29 cellular contexts compared by ENCODE assay signal in genomic region chr5:33631139-33631538, GRCh38.
"Had no signal": no experiment of that assay in that cellular context is flagged by ENCODE, and none has a peak within 500 bp of the region (broad histone marks: within the 10 kb centered on the region; RNA-seq: fewer than 3 reads in every experiment).

No MANE protein-coding gene starts in this region.

- H3K9me3 ChIP-seq: mucosa of descending colon, psoas muscle, sigmoid colon, spleen, testis, tibial artery, upper lobe of left lung had no signal

- H3K4me3 Mint-ChIP-seq: memory B cell; mesothelial cell of epicardium; naive B cell; natural killer cell treated with Interleukin-12 subunit alpha and Interleukin-12 subunit beta and Interleukin-15 and Interleukin-18, amount 100 ng/mL, for 72 hours; neural progenitor cell; stimulated activated memory B cell treated with anti-CD40 and anti-IgM and Interleukin-4, amounts not matched to agents 10 μg/mL and 1 μg/mL and 100 μg/mL, for 72 hours had no signal

- H3K27me3 ChIP-seq: dorsolateral prefrontal cortex, neural progenitor cell, sigmoid colon, spleen, testis, tibial artery, upper lobe of left lung had no signal

- ATAC-seq: esophagus mucosa; left lobe of liver; mucosa of descending colon; natural killer cell treated with Interleukin-12 subunit alpha and Interleukin-12 subunit beta and Interleukin-15 and Interleukin-18, amount 100 ng/mL, for 72 hours; psoas muscle; right cardiac atrium; stimulated activated memory B cell treated with anti-CD40 and anti-IgM and Interleukin-4, amounts not matched to agents 10 μg/mL and 1 μg/mL and 100 μg/mL, for 72 hours; stimulated activated naive CD8-positive, alpha-beta T cell treated with anti-CD3 and anti-CD28 coated beads, Interleukin-15, Interleukin-2, amounts not matched to agents 100 U/mL and 50 U/mL, for 24 hours had no signal

- H3K79me2 ChIP-seq: parathyroid adenoma had no signal

- H3K4me1 ChIP-seq: parathyroid adenoma, psoas muscle, sigmoid colon, spleen, testis, tibial artery, upper lobe of left lung had no signal

- H3K4me2 ChIP-seq: neural progenitor cell had no signal

- H3K9ac ChIP-seq: neural progenitor cell, parathyroid adenoma had no signal

- H3K4me1 Mint-ChIP-seq: memory B cell; mesothelial cell of epicardium; stimulated activated memory B cell treated with anti-CD40 and anti-IgM and Interleukin-4, amounts not matched to agents 10 μg/mL and 1 μg/mL and 100 μg/mL, for 72 hours had no signal

- H2AFZ ChIP-seq: neural progenitor cell, parathyroid adenoma had no signal

- H3K9me3 Mint-ChIP-seq: memory B cell; mesothelial cell of epicardium; natural killer cell treated with Interleukin-12 subunit alpha and Interleukin-12 subunit beta and Interleukin-15 and Interleukin-18, amount 100 ng/mL, for 72 hours; neural progenitor cell; stimulated activated memory B cell treated with anti-CD40 and anti-IgM and Interleukin-4, amounts not matched to agents 10 μg/mL and 1 μg/mL and 100 μg/mL, for 72 hours had no signal

- H3K27ac Mint-ChIP-seq: memory B cell; mesothelial cell of epicardium; natural killer cell treated with Interleukin-12 subunit alpha and Interleukin-12 subunit beta and Interleukin-15 and Interleukin-18, amount 100 ng/mL, for 72 hours; neural progenitor cell; stimulated activated memory B cell treated with anti-CD40 and anti-IgM and Interleukin-4, amounts not matched to agents 10 μg/mL and 1 μg/mL and 100 μg/mL, for 72 hours had no signal

- H3K27ac ChIP-seq: dorsolateral prefrontal cortex, epithelial cell of prostate, neural progenitor cell, parathyroid adenoma, psoas muscle, sigmoid colon, spleen, testis, tibial artery, upper lobe of left lung had no signal

- H3K27me3 Mint-ChIP-seq: memory B cell; naive B cell; natural killer cell treated with Interleukin-12 subunit alpha and Interleukin-12 subunit beta and Interleukin-15 and Interleukin-18, amount 100 ng/mL, for 72 hours; stimulated activated memory B cell treated with anti-CD40 and anti-IgM and Interleukin-4, amounts not matched to agents 10 μg/mL and 1 μg/mL and 100 μg/mL, for 72 hours had no signal

- H3K36me3 Mint-ChIP-seq: memory B cell; mesothelial cell of epicardium; naive B cell; natural killer cell treated with Interleukin-12 subunit alpha and Interleukin-12 subunit beta and Interleukin-15 and Interleukin-18, amount 100 ng/mL, for 72 hours; stimulated activated memory B cell treated with anti-CD40 and anti-IgM and Interleukin-4, amounts not matched to agents 10 μg/mL and 1 μg/mL and 100 μg/mL, for 72 hours had no signal

- FAIRE-seq: keratinocyte, urothelium cell line had no signal

- DNase-seq: cerebellar nuclear complex; cortex of kidney; dorsolateral prefrontal cortex; effector CD4-positive, alpha-beta T cell; hypothalamus; mucosa of descending colon; naive B cell; psoas muscle; right cardiac atrium; sigmoid colon; spleen; stimulated activated CD4-positive, alpha-beta T cell treated with anti-CD3 and anti-CD28 coated beads, Interleukin-4, amount 100 ng/mL, for 4 hours; stimulated activated naive CD8-positive, alpha-beta T cell treated with anti-CD3 and anti-CD28 coated beads, Interleukin-15, Interleukin-2, amounts not matched to agents 100 U/mL and 50 U/mL, for 24 hours; substantia nigra; testis; tibial artery; upper lobe of left lung had no signal

- H3K4me3 ChIP-seq: dorsolateral prefrontal cortex, lung, mucosa of descending colon, neural progenitor cell, psoas muscle, sigmoid colon, spleen, testis, tibial artery, upper lobe of left lung had no signal

- H3K36me3 ChIP-seq: neural progenitor cell, spleen, tibial artery, upper lobe of left lung had no signal
